In the genomic region with DNA sequence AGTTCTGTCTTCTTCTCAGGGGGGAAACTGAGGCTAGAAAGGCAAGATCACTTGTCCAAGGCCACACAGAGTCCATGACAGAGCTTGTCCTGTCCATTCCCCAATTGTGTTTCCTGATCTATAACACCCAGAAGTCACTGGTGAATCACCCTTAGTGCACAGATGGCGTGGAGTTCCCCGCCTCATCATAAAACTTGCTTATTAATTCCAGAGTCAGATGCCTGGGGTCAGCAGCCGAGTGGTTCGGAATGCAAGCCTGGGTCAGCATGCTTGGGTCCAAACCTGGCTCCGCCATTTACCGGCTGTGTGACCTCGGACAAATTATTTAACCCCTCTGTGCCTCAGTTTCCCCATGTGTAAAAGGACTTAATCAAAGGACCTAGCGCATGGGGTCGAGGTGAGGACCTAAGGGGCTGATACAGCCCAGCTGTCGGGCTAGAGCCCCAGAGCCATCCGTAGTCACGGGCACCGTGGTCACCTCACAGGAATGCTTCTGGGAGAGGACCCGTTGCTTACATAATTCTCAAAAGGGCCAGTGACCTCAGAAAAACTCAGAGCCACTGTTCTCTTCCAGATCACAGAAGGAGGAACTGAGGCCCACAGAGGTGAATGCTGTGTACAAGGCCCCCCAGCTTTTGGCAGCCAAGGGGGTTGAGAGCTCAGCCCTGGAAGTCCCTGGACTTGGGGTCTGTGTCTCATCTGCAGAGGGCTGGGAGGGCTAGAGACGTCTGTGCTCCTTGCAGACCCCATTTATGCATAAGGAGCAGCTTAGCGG, we compare ENCODE assay signal across 11 cellular contexts. TPM values are rescaled to one million over a fixed set of nuclear protein-coding genes. Genes with fewer than 3 reads are reported as not detected.
DNase-seq lines count a peak whose midpoint lies in the region; ATAC-seq and TF ChIP-seq lines count a peak whose summit lies in the region.
"Had no signal": no experiment of that assay in that cellular context is flagged by ENCODE, and none has a peak within 500 bp of the region (broad histone marks: within the 10 kb centered on the region; RNA-seq: fewer than 3 reads in every experiment).

No MANE protein-coding gene starts in this region.

- ATAC-seq in PC-3 (peak; percentile 29), HG02938 (IDR thresholded peaks at IDR 0.05; ENCODE audit: unreplicated experiment) (no peak), GM19452 (IDR thresholded peaks at IDR 0.05; ENCODE audit: unreplicated experiment) (no peak)
- ATAC-seq in stimulated activated memory B cell treated with anti-CD40 and anti-IgM and Interleukin-4, amounts not matched to agents 10 μg/mL and 1 μg/mL and 100 μg/mL, for 72 hours = no peak

- no peaks in the 10 kb centered on the region for H3F3A ChIP-seq in PC-3 (ENCODE audit: low read length, unreplicated experiment)

- H3K27ac ChIP-seq in PC-3 (ENCODE audit: low read length) = peak overlapping the region; percentile 16
- peak overlapping the region; percentile 85 for H3K27ac ChIP-seq in effector memory CD4-positive, alpha-beta T cell (ENCODE audit: insufficient read depth, low read length, poor library complexity, severe bottlenecking)
- H3K27ac ChIP-seq: SJSA1, VCaP had no signal

- no peak overlapping the region for H3K9ac ChIP-seq in PC-3 (ENCODE audit: low read length)

- H3K79me2 ChIP-seq in PC-3 (ENCODE audit: low read length) = no peaks in the 10 kb centered on the region

- no peaks in the 10 kb centered on the region for H3K36me3 ChIP-seq in PC-3 (ENCODE audit: low read depth, low read length)
- no peaks in the 10 kb centered on the region for H3K36me3 ChIP-seq in effector memory CD4-positive, alpha-beta T cell (ENCODE audit: control insufficient read depth, insufficient read depth, low read length)
- H3K36me3 ChIP-seq: SJSA1 had no signal

- peak; percentile 22 for DNase-seq in activated naive CD4-positive, alpha-beta T cell treated with anti-CD3 and anti-CD28 coated beads for 36 hours
- DNase-seq in activated naive CD4-positive, alpha-beta T cell treated with anti-CD3 and anti-CD28 coated beads, Interleukin-2, amount 50 U/mL, for 16 hours = no peak
- DNase-seq in PC-3 (peak; percentile 75), cardiac septum (ENCODE audit: low spot score) (no peak)
- DNase-seq in effector memory CD4-positive, alpha-beta T cell = no peak
- DNase-seq: NCI-H510A had no signal

- CTCF ChIA-PET in activated naive CD4-positive, alpha-beta T cell treated with anti-CD3 and anti-CD28 coated beads for 36 hours (lab: Charles Lee) = interaction anchor here (0.6 to 4.6 kb wide), 4 partner anchors 8 to 1410 kb away, joined by 3 to 32 read pairs (median 4); no protein-coding TSS in a partner anchor
- CTCF ChIA-PET in PC-3 (lab: Charles Lee) = no interaction called here

- peak overlapping the region; percentile 17; the same call in 1 of the 2 replicates for H2AFZ ChIP-seq in PC-3 (ENCODE audit: low read length)

- H3K9me3 Mint-ChIP-seq in activated naive CD4-positive, alpha-beta T cell treated with anti-CD3 and anti-CD28 coated beads for 36 hours = peaks cover 11% of the 10 kb centered on the region
- H3K9me3 Mint-ChIP-seq in stimulated activated memory B cell treated with anti-CD40 and anti-IgM and Interleukin-4, amounts not matched to agents 10 μg/mL and 1 μg/mL and 100 μg/mL, for 72 hours = peaks cover 8% of the 10 kb centered on the region

- peaks cover 19% of the 10 kb centered on the region for H3K36me3 Mint-ChIP-seq in activated naive CD4-positive, alpha-beta T cell treated with anti-CD3 and anti-CD28 coated beads for 36 hours (ENCODE audit: low read depth)
- peaks cover 19% of the 10 kb centered on the region for H3K36me3 Mint-ChIP-seq in stimulated activated memory B cell treated with anti-CD40 and anti-IgM and Interleukin-4, amounts not matched to agents 10 μg/mL and 1 μg/mL and 100 μg/mL, for 72 hours

- H3K27ac Mint-ChIP-seq in activated naive CD4-positive, alpha-beta T cell treated with anti-CD3 and anti-CD28 coated beads for 36 hours = peak overlapping the region; percentile 33
- H3K27ac Mint-ChIP-seq in stimulated activated memory B cell treated with anti-CD40 and anti-IgM and Interleukin-4, amounts not matched to agents 10 μg/mL and 1 μg/mL and 100 μg/mL, for 72 hours = peak overlapping the region; percentile 86

- H3K4me3 ChIP-seq in PC-3 (ENCODE audit: low read length) = no peak overlapping the region
- H3K4me3 ChIP-seq in effector memory CD4-positive, alpha-beta T cell (ENCODE audit: insufficient read depth, low read depth, low read length, poor library complexity, severe bottlenecking) = no peak overlapping the region
- H3K4me3 ChIP-seq: SJSA1 had no signal

- peak overlapping the region; percentile 47 for H3K4me2 ChIP-seq in PC-3 (ENCODE audit: low read length)

- POLR2A ChIA-PET in PC-3 (lab: Charles Lee; ENCODE audit: unreplicated experiment) = no interaction called here

- H3K4me1 Mint-ChIP-seq in activated naive CD4-positive, alpha-beta T cell treated with anti-CD3 and anti-CD28 coated beads for 36 hours (ENCODE audit: low read depth) = peaks cover 75% of the 10 kb centered on the region
- H3K4me1 Mint-ChIP-seq in stimulated activated memory B cell treated with anti-CD40 and anti-IgM and Interleukin-4, amounts not matched to agents 10 μg/mL and 1 μg/mL and 100 μg/mL, for 72 hours = peaks cover 63% of the 10 kb centered on the region

- peak overlapping the region; percentile 45 for H3K4me3 Mint-ChIP-seq in activated naive CD4-positive, alpha-beta T cell treated with anti-CD3 and anti-CD28 coated beads for 36 hours
- peak overlapping the region; percentile 73 for H3K4me3 Mint-ChIP-seq in stimulated activated memory B cell treated with anti-CD40 and anti-IgM and Interleukin-4, amounts not matched to agents 10 μg/mL and 1 μg/mL and 100 μg/mL, for 72 hours

- no peaks in the 10 kb centered on the region for H3K27me3 Mint-ChIP-seq in activated naive CD4-positive, alpha-beta T cell treated with anti-CD3 and anti-CD28 coated beads for 36 hours (ENCODE audit: low read depth)
- no peaks in the 10 kb centered on the region for H3K27me3 Mint-ChIP-seq in stimulated activated memory B cell treated with anti-CD40 and anti-IgM and Interleukin-4, amounts not matched to agents 10 μg/mL and 1 μg/mL and 100 μg/mL, for 72 hours

- H4K20me1 ChIP-seq in PC-3 (ENCODE audit: low read length) = no peaks in the 10 kb centered on the region

- H3K9me2 ChIP-seq in PC-3 (replicated peaks; ENCODE audit: low read length) = no peaks in the 10 kb centered on the region

- peaks cover 51% of the 10 kb centered on the region for H3K4me1 ChIP-seq in PC-3 (ENCODE audit: insufficient read depth, low read length)
- H3K4me1 ChIP-seq in effector memory CD4-positive, alpha-beta T cell (ENCODE audit: control insufficient read depth, insufficient read depth, low read length, poor library complexity, severe bottlenecking) = peaks cover 55% of the 10 kb centered on the region

- no peaks in the 10 kb centered on the region for H3K27me3 ChIP-seq in PC-3 (ENCODE audit: low read length)
- no peaks in the 10 kb centered on the region for H3K27me3 ChIP-seq in effector memory CD4-positive, alpha-beta T cell (replicated peaks; ENCODE audit: control insufficient read depth, insufficient read depth, low read length, poor library complexity, severe bottlenecking)

- TF ChIP-seq CTCF in PC-3 (conservative IDR thresholded peaks at IDR 0.05; ENCODE audit: low read depth, low read length) = no peak

- intact Hi-C loops in activated naive CD4-positive, alpha-beta T cell treated with anti-CD3 and anti-CD28 coated beads for 36 hours (cut with micrococcal nuclease) = loop anchor here (1.0 to 10.0 kb wide), 5 partner anchors 33 to 1633 kb away; no protein-coding TSS in a partner anchor
- intact Hi-C loops in PC-3 (cut with micrococcal nuclease) (loop anchor here (1.0 to 10.0 kb wide), 4 partner anchors 76 to 588 kb away; no protein-coding TSS in a partner anchor), cardiac septum (cut with DNase I) (loop anchor here (10.0 kb wide), 1 partner anchor 553 kb away; no protein-coding TSS in a partner anchor)

- H3K9me3 ChIP-seq in PC-3 (ENCODE audit: low read length) = no peaks in the 10 kb centered on the region
- no peaks in the 10 kb centered on the region for H3K9me3 ChIP-seq in effector memory CD4-positive, alpha-beta T cell (ENCODE audit: control insufficient read depth, low read length)
- H3K9me3 ChIP-seq: SJSA1 had no signal

- BruUV-seq in PC-3 (replicated peaks; lab: Mats Ljungman, UMichigan) = no TSS peak

RNA-seq across cellular contexts. Expression of gene ZBP1, which starts 1.4 kb away (rescaled TPM):
- under 1 TPM in 1 of 2 experiments, not detected in 1; 0.14 TPM for total RNA-seq in activated naive CD4-positive, alpha-beta T cell treated with anti-CD3 and anti-CD28 coated beads for 36 hours
- total RNA-seq in PC-3 (2014; rRNA removed) (0.12 TPM in 1 of 2 replicates, not detected in the other), cardiac septum (0.43 TPM)
- total RNA-seq: SJSA1 had no signal

Comparison
In these comparisons a context has a peak if more than half of its experiments do, and no peak if none do; other contexts are left out.
1. DNase-seq: peak in activated naive CD4-positive, alpha-beta T cell treated with anti-CD3 and anti-CD28 coated beads for 36 hours (single experiment) and PC-3 (single experiment); none in activated naive CD4-positive, alpha-beta T cell treated with anti-CD3 and anti-CD28 coated beads, Interleukin-2, amount 50 U/mL, for 16 hours (single experiment), effector memory CD4-positive, alpha-beta T cell (0 of 3) and cardiac septum (single experiment).